1 cellular context compared by ENCODE assay signal in the genomic region with DNA sequence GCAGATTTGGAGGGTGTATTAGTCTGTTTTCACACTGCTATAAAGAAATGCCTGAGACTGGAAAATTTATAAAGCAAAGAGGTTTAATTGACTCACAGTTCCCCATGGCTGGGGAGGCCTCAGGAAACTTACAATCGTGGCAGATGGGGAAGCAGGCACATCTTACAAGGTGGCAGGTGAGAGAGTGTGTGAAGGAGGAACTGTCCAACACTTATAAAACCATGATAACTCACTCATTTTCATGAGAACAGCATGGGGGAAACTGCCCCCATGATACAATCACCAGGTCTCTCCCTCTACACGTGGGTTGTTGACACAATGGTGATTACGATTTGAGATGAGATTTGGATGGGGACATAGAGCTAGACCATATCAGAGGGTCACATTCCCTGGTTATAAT.
A peak's percentile ranks its signal among the peaks of the same experiment; 100 is the strongest.
TF ChIP-seq lines count a peak whose summit lies in the region.

No MANE protein-coding gene starts in this region.

TF ChIP-seq in Ishikawa, 13 proteins besides CTCF, POLR2A, EP300 and RAD21 (continued from another document):
- peak; percentile 67 for TF ChIP-seq REST (IDR thresholded peaks at IDR 0.05; ENCODE audit: low read depth)
